ENCODE assay signal across 18 cellular contexts in genomic region chr5:170752257-170753215, GRCh38. TPM values are rescaled to one million over a fixed set of nuclear protein-coding genes. Genes with fewer than 3 reads are reported as not detected.
DNase-seq lines count a peak whose midpoint lies in the region; ATAC-seq, FAIRE-seq and TF ChIP-seq lines count a peak whose summit lies in the region.
"Had no signal": no experiment of that assay in that cellular context is flagged by ENCODE, and none has a peak within 500 bp of the region (broad histone marks: within the 10 kb centered on the region; RNA-seq: fewer than 3 reads in every experiment).

No MANE protein-coding gene starts in this region.

- H3K27me3 ChIP-seq in H9 (ENCODE audit: insufficient read depth, low read length): no peaks in the 10 kb centered on the region
- H3K27me3 ChIP-seq in bronchial epithelial cell (ENCODE audit: control insufficient read depth, insufficient read depth, low read length): no peaks in the 10 kb centered on the region
- peaks cover 0 to 6% (median 0%) of the 10 kb centered on the region in 3 experiments for H3K27me3 ChIP-seq in neuronal stem cell (ENCODE audit: control insufficient read depth in 3 of 3, insufficient read depth in 3 of 3, low read depth in 1 of 3, low read length in 3 of 3)
- H3K27me3 ChIP-seq: ascending aorta; BLaER1 treated with 17β-estradiol and CSF1 and Interleukin-3, amounts not matched to agents 10 nM and 100 nM had no signal

- H4K20me1 ChIP-seq in H9 (ENCODE audit: control insufficient read depth, insufficient read depth, insufficient read length) (no peaks in the 10 kb centered on the region), OCI-LY7 (ENCODE audit: insufficient read depth, low read length) (no peaks in the 10 kb centered on the region)

- peaks cover 2% of the 10 kb centered on the region; the same call in 1 of the 2 replicates for H3K4me1 ChIP-seq in H9 (ENCODE audit: insufficient read depth, low read length)
- H3K4me1 ChIP-seq in neuronal stem cell (ENCODE audit: control insufficient read depth in 2 of 2, insufficient read depth in 1 of 2, low read depth in 1 of 2, low read length in 2 of 2): peaks cover 0 to 12% of the 10 kb centered on the region in 2 donors
- H3K4me1 ChIP-seq in OCI-LY7 (ENCODE audit: insufficient read depth, low read length, poor library complexity, severe bottlenecking): no peaks in the 10 kb centered on the region
- H3K4me1 ChIP-seq: ascending aorta had no signal

- no peaks in the 10 kb centered on the region for H3K9me2 ChIP-seq in OCI-LY7 (ENCODE audit: insufficient read depth, low read length)

- WGBS in H9 (ENCODE audit: extremely low coverage, insufficient read length, low lambda C conversion rate): no CpG with 5 or more reads among the region's 10 CpGs
- no CpG with 5 or more reads among the region's 10 CpGs for WGBS in neuronal stem cell (ENCODE audit: extremely low coverage in 2 of 2, insufficient read length in 2 of 2, insufficient replicate concordance in 1 of 2), 2 donors

- no peaks in the 10 kb centered on the region for H3K23me2 ChIP-seq in H9 (ENCODE audit: insufficient read length, low read depth, low read length, poor library complexity, severe bottlenecking)

- H2BK5ac ChIP-seq in H9 (ENCODE audit: insufficient read length, low read length): no peak overlapping the region
- H2BK5ac ChIP-seq in neuronal stem cell (ENCODE audit: low read length): peak overlapping the region; percentile 26

- H3K4ac ChIP-seq in H9 (ENCODE audit: low read depth, low read length) (no peak overlapping the region), neuronal stem cell (ENCODE audit: low read length) (no peak overlapping the region)

- no peak overlapping the region for H2BK15ac ChIP-seq in H9 (ENCODE audit: low read depth, low read length)
- no peak overlapping the region for H2BK15ac ChIP-seq in neuronal stem cell (ENCODE audit: low read length)

- no peak for ATAC-seq in HG03378 (IDR thresholded peaks at IDR 0.05; ENCODE audit: unreplicated experiment)
- ATAC-seq: effector memory CD8-positive, alpha-beta T cell had no signal

- H3K79me2 ChIP-seq in H9 (ENCODE audit: insufficient read depth, low read length) (no peaks in the 10 kb centered on the region), OCI-LY7 (ENCODE audit: insufficient read depth, low read depth, low read length) (no peaks in the 10 kb centered on the region)

- H3K4me3 ChIP-seq in bronchial epithelial cell (ENCODE audit: low read depth, low read length) (no peak overlapping the region), neuronal stem cell (ENCODE audit: low read length in 2 of 2) (no peak overlapping the region), OCI-LY7 (ENCODE audit: low read depth, low read length, poor library complexity, severe bottlenecking) (no peak overlapping the region)
- H3K4me3 ChIP-seq: ascending aorta; BLaER1 treated with 17β-estradiol and CSF1 and Interleukin-3, amounts not matched to agents 10 nM and 100 nM; lung had no signal

- intact Hi-C loops in OCI-LY7 (cut with micrococcal nuclease; ENCODE audit: unreplicated experiment): no loop called here

- H2AFZ ChIP-seq in H9 (ENCODE audit: low read length) (no peak overlapping the region), neuronal stem cell (ENCODE audit: low read length) (no peak overlapping the region), OCI-LY7 (ENCODE audit: low read length) (no peak overlapping the region)

- H2BK20ac ChIP-seq in H9 (ENCODE audit: low read depth, low read length, poor library complexity, severe bottlenecking): no peak overlapping the region

- H3K9ac ChIP-seq in H9 (ENCODE audit: extremely low read depth, insufficient read length, low read length) (no peak overlapping the region), neuronal stem cell (ENCODE audit: low read depth, low read length, poor library complexity) (no peak overlapping the region)
- H3K9ac ChIP-seq: BLaER1 treated with 17β-estradiol and CSF1 and Interleukin-3, amounts not matched to agents 10 nM and 100 nM; KMS-11 had no signal

- H2BK12ac ChIP-seq in H9 (ENCODE audit: insufficient read length, low read depth, low read length): no peak overlapping the region
- peak overlapping the region; percentile 66 for H2BK12ac ChIP-seq in neuronal stem cell (ENCODE audit: low read length)

- H3K23ac ChIP-seq in H9 (ENCODE audit: insufficient read length, low read depth, low read length) (no peak overlapping the region), neuronal stem cell (ENCODE audit: low read depth, low read length, poor library complexity) (no peak overlapping the region)

- CTCF ChIA-PET in OCI-LY7 (lab: Charles Lee; ENCODE audit: unreplicated experiment): no interaction called here

- no peak overlapping the region for H2AK5ac ChIP-seq in H9 (ENCODE audit: insufficient read length, low read length)
- H2AK5ac ChIP-seq in neuronal stem cell (ENCODE audit: low read depth, low read length): peak overlapping the region; percentile 40

- H3K56ac ChIP-seq in H9 (ENCODE audit: insufficient read length, low read depth, low read length): no peak overlapping the region

- H4K8ac ChIP-seq in H9 (replicated peaks; ENCODE audit: insufficient read length, low read depth, low read length) (no peak overlapping the region), neuronal stem cell (ENCODE audit: low read depth, low read length) (no peak overlapping the region)

- POLR2A ChIA-PET in OCI-LY7 (lab: Charles Lee): no interaction called here

- H3K14ac ChIP-seq in H9 (ENCODE audit: insufficient read depth, low read length) (no peak overlapping the region), neuronal stem cell (ENCODE audit: low read length) (peak overlapping the region; percentile 10)

- H3K27me3 Mint-ChIP-seq in H9 (ENCODE audit: low read depth): peaks cover 3% of the 10 kb centered on the region

- H3K9me3 Mint-ChIP-seq in H9: peaks cover 0 to 4% of the 10 kb centered on the region in 2 experiments; a peak in 2 of 5 replicates

- H3K27ac ChIP-seq in H9 (ENCODE audit: insufficient read length, low read depth, low read length) (no peak overlapping the region), neuronal stem cell (replicated peaks; ENCODE audit: low read length) (no peak overlapping the region), OCI-LY7 (ENCODE audit: low read depth, low read length, poor library complexity, severe bottlenecking) (no peak overlapping the region)
- H3K27ac ChIP-seq: ascending aorta; BLaER1 treated with 17β-estradiol and CSF1 and Interleukin-3, amounts not matched to agents 10 nM and 100 nM; KMS-11 had no signal

- peak overlapping the region in 2 of 3 experiments; percentile 60 to 68; a peak in 2 of 7 replicates for H3K27ac Mint-ChIP-seq in H9
- H3K27ac Mint-ChIP-seq: effector memory CD8-positive, alpha-beta T cell had no signal

- peak overlapping the region; percentile 9 for H4K91ac ChIP-seq in H9 (ENCODE audit: insufficient read length, low read depth, low read length)
- no peak overlapping the region for H4K91ac ChIP-seq in neuronal stem cell (ENCODE audit: low read depth, low read length, poor library complexity)

- H3K4me1 Mint-ChIP-seq in H9: peaks cover 17 to 34% of the 10 kb centered on the region in 2 experiments

- H3K4me3 Mint-ChIP-seq in H9: no peak overlapping the region
- H3K4me3 Mint-ChIP-seq: effector memory CD8-positive, alpha-beta T cell had no signal

- H3K36me3 Mint-ChIP-seq in H9 (ENCODE audit: insufficient read depth in 1 of 3, low read depth in 3 of 3): no peaks in the 10 kb centered on the region; a peak in 2 of 7 replicates

- H2BK120ac ChIP-seq in H9 (ENCODE audit: low read depth, low read length, poor library complexity, severe bottlenecking) (no peak overlapping the region), neuronal stem cell (ENCODE audit: low read depth, low read length) (no peak overlapping the region)

- no TSS peak for BruUV-seq in OCI-LY7 (replicated peaks; lab: Mats Ljungman, UMichigan)

- FAIRE-seq in bronchial epithelial cell (lab: Jason Lieb, UNC): no peak

- TF ChIP-seq CTCF in H9 (conservative IDR thresholded peaks at IDR 0.05) (no peak), bronchial epithelial cell (IDR thresholded peaks at IDR 0.05; ENCODE audit: insufficient read depth, low read length, severe bottlenecking) (no peak), OCI-LY7 (conservative IDR thresholded peaks at IDR 0.05; ENCODE audit: low read length) (no peak)

- H3K79me1 ChIP-seq in H9 (ENCODE audit: insufficient read depth, low read depth, low read length, poor library complexity, severe bottlenecking) (no peaks in the 10 kb centered on the region), neuronal stem cell (ENCODE audit: low read depth, low read length) (no peaks in the 10 kb centered on the region)

- H3K4me2 ChIP-seq in H9 (ENCODE audit: insufficient read depth, insufficient read length, low read length) (no peak overlapping the region), neuronal stem cell (ENCODE audit: insufficient read depth, low read length, poor library complexity, severe bottlenecking) (no peak overlapping the region), OCI-LY7 (ENCODE audit: low read length) (no peak overlapping the region)
- H3K4me2 ChIP-seq: BLaER1 treated with 17β-estradiol and CSF1 and Interleukin-3, amounts not matched to agents 10 nM and 100 nM; KMS-11 had no signal

- no peak overlapping the region for H4K5ac ChIP-seq in H9 (ENCODE audit: insufficient read length, low read depth, low read length)

- H3K36me3 ChIP-seq in bronchial epithelial cell (ENCODE audit: control insufficient read depth, insufficient read depth, low read length): no peaks in the 10 kb centered on the region
- no peaks in the 10 kb centered on the region for H3K36me3 ChIP-seq in neuronal stem cell (replicated peaks in 1 of 2; ENCODE audit: control insufficient read depth in 2 of 2, insufficient read depth in 2 of 2, low read length in 2 of 2)
- H3K36me3 ChIP-seq in OCI-LY7 (ENCODE audit: insufficient read depth, low read length): no peaks in the 10 kb centered on the region
- H3K36me3 ChIP-seq: ascending aorta; BLaER1 treated with 17β-estradiol and CSF1 and Interleukin-3, amounts not matched to agents 10 nM and 100 nM had no signal

- no peak overlapping the region for H3T11ph ChIP-seq in H9 (ENCODE audit: low read length)

- peak overlapping the region; percentile 4 for H3K18ac ChIP-seq in H9 (ENCODE audit: insufficient read length, low read depth, low read length)
- H3K18ac ChIP-seq in neuronal stem cell (ENCODE audit: low read length): peak overlapping the region; percentile 73

- peak; percentile 25 for DNase-seq in H9
- peak; percentile 73 for DNase-seq in NCI-H2171 (lab: John Stamatoyannopoulos, UW)
- peak; percentile 47 for DNase-seq in bronchial epithelial cell (ENCODE audit: low read depth)
- no peak for DNase-seq in neuronal stem cell (ENCODE audit: low spot score)
- no peak for DNase-seq in OCI-LY7 (ENCODE audit: low spot score)
- DNase-seq in amniotic stem cell (lab: John Stamatoyannopoulos, UW): no peak
- DNase-seq in kidney glomerular epithelial cell (lab: John Stamatoyannopoulos, UW): no peak
- DNase-seq: activated CD4-positive, CD25-positive, alpha-beta regulatory T cell treated with anti-CD3 and anti-CD28 coated beads, Interleukin-2, amount 50 U/mL, for 72 hours; activated T-cell treated with anti-CD3 and anti-CD28 coated beads, Interleukin-2, amount 50 U/mL, for 1 hour; effector memory CD8-positive, alpha-beta T cell; NCI-H510A; posterior cingulate gyrus; stimulated activated naive CD4-positive, alpha-beta T cell had no signal

- H3K9me3 ChIP-seq in H9 (ENCODE audit: control insufficient read depth, low read depth, low read length) (no peaks in the 10 kb centered on the region), neuronal stem cell (replicated peaks in 1 of 2; ENCODE audit: control insufficient read depth in 2 of 2, insufficient read depth in 1 of 2, low read depth in 1 of 2, low read length in 2 of 2) (peaks cover 0 to 2% of the 10 kb centered on the region in 2 donors), OCI-LY7 (ENCODE audit: low read length) (no peaks in the 10 kb centered on the region)
- H3K9me3 ChIP-seq: ascending aorta; BLaER1 treated with 17β-estradiol and CSF1 and Interleukin-3, amounts not matched to agents 10 nM and 100 nM had no signal

RNA-seq across cellular contexts. Expression of gene GABRP, which starts 31.0 kb away (rescaled TPM):
- 1.5 TPM in 2 replicates for total RNA-seq in H9 (2021)
- total RNA-seq in bronchial epithelial cell: 1.2 TPM in 1 of 2 replicates, not detected in the other
- polyA plus RNA-seq in neuronal stem cell (2013, experiment 1 of 2): not detected
- polyA plus RNA-seq in neuronal stem cell (2013, experiment 2 of 2): 0.06 TPM
- total RNA-seq in OCI-LY7 (2014; rRNA removed; shearing (Covaris generic)): not detected in 2 replicates
- total RNA-seq in OCI-LY7 (2022): not detected in 2 replicates

Comparison
In these comparisons a context has a peak if more than half of its experiments do, and no peak if none do; other contexts are left out.
1. DNase-seq: peak in H9 (single experiment), NCI-H2171 (single experiment) and bronchial epithelial cell (single experiment); none in neuronal stem cell (single experiment), OCI-LY7 (single experiment), amniotic stem cell (single experiment) and kidney glomerular epithelial cell (single experiment).